ENCODE assay signal across 18 cellular contexts in genomic region chr10:5942471-5942870, GRCh38. TPM values are rescaled to one million over a fixed set of nuclear protein-coding genes. Genes with fewer than 3 reads are reported as not detected.
DNase-seq lines count a peak whose midpoint lies in the region; ATAC-seq and TF ChIP-seq lines count a peak whose summit lies in the region.
"Had no signal": no experiment of that assay in that cellular context is flagged by ENCODE, and none has a peak within 500 bp of the region (broad histone marks: within the 10 kb centered on the region; RNA-seq: fewer than 3 reads in every experiment).

No MANE protein-coding gene starts in this region.

- no peaks in the 10 kb centered on the region for H3K9me3 Mint-ChIP-seq in natural killer cell
- no peaks in the 10 kb centered on the region for H3K9me3 Mint-ChIP-seq in CD8-positive, alpha-beta memory T cell
- H3K9me3 Mint-ChIP-seq: activated CD4-positive, alpha-beta memory T cell treated with anti-CD3 and anti-CD28 coated beads for 36 hours; CD4-positive, CD25-positive, alpha-beta regulatory T cell had no signal

- CTCF ChIA-PET in CD8-positive, alpha-beta memory T cell (lab: Charles Lee) = no interaction called here

- H3K27ac Mint-ChIP-seq in natural killer cell = no peak overlapping the region
- H3K27ac Mint-ChIP-seq in CD8-positive, alpha-beta memory T cell = no peak overlapping the region
- H3K27ac Mint-ChIP-seq: activated CD4-positive, alpha-beta memory T cell treated with anti-CD3 and anti-CD28 coated beads for 36 hours; CD4-positive, CD25-positive, alpha-beta regulatory T cell had no signal

- H3K36me3 ChIP-seq in left ventricle myocardium inferior (peaks cover 17% of the 10 kb centered on the region), tibial artery (peaks cover 12 to 16% (median 13%) of the 10 kb centered on the region in 3 donors)
- H3K36me3 ChIP-seq in CD8-positive, alpha-beta memory T cell (ENCODE audit: insufficient read depth, low read length) = no peaks in the 10 kb centered on the region
- H3K36me3 ChIP-seq: ovary had no signal

- H3K4me1 Mint-ChIP-seq in natural killer cell = peaks cover 8 to 11% of the 10 kb centered on the region in 2 donors
- peaks cover 7 to 10% (median 8%) of the 10 kb centered on the region in 3 donors for H3K4me1 Mint-ChIP-seq in CD8-positive, alpha-beta memory T cell

- DNase-seq in left ventricle myocardium inferior (peak; percentile 70), natural killer cell (no peak), tibial artery (peak; percentile 70 to 80), DMS 273 treated with DMSO at 0.1 percent for 48 hours (lab: John Stamatoyannopoulos, UW) (no peak), T-helper 2 cell (no peak)
- DNase-seq in CD8-positive, alpha-beta memory T cell = no peak
- no peak for DNase-seq in activated CD8-positive, alpha-beta memory T cell treated with anti-CD3 and anti-CD28 coated beads, Interleukin-2, amount 50 U/mL, for 48 hours
- DNase-seq: activated CD4-positive, alpha-beta memory T cell treated with anti-CD3 and anti-CD28 coated beads for 36 hours; activated gamma-delta T cell treated with Interleukin-2 at 50 U/mL for 16 hours; CD4-positive, CD25-positive, alpha-beta regulatory T cell; central memory CD4-positive, alpha-beta T cell; GF-D8; NCI-H1092 treated with DMSO at 0.1 percent for 48 hours; stimulated activated CD4-positive, alpha-beta T cell treated with anti-CD3 and anti-CD28 coated beads, Interleukin-1b, Interleukin-23, amount 100 ng/mL, for 48 hours had no signal

- intact Hi-C loops in left ventricle myocardium inferior (cut with micrococcal nuclease) (no loop called here), natural killer cell (cut with micrococcal nuclease) (no loop called here), tibial artery (cut with DNase I; ENCODE audit: low total_unique reads) (no loop called here)

- POLR2A ChIA-PET in CD8-positive, alpha-beta memory T cell (lab: Charles Lee) = no interaction called here

- peaks cover 53% of the 10 kb centered on the region for H3K4me1 ChIP-seq in left ventricle myocardium inferior
- peaks cover 0 to 59% (median 33%) of the 10 kb centered on the region in 4 donors for H3K4me1 ChIP-seq in tibial artery
- no peaks in the 10 kb centered on the region for H3K4me1 ChIP-seq in CD8-positive, alpha-beta memory T cell (ENCODE audit: insufficient read depth, low read length)

- peak in 2 of 3 donors; percentile 10 to 33 for ATAC-seq in natural killer cell
- ATAC-seq: HCT116, Panc1 had no signal

- H3K4me3 ChIP-seq in left ventricle myocardium inferior = peak overlapping the region; percentile 32
- no peak overlapping the region for H3K4me3 ChIP-seq in tibial artery
- no peak overlapping the region for H3K4me3 ChIP-seq in CD8-positive, alpha-beta memory T cell (ENCODE audit: low read length)
- H3K4me3 ChIP-seq: ovary had no signal

- H3K27ac ChIP-seq in cingulate gyrus (ENCODE audit: low read depth, low read length) = peak overlapping the region; percentile 41
- H3K27ac ChIP-seq in left ventricle myocardium inferior (replicated peaks) = peak overlapping the region; percentile 87
- H3K27ac ChIP-seq in tibial artery = peak overlapping the region; percentile 43 to 82
- H3K27ac ChIP-seq in CD8-positive, alpha-beta memory T cell (ENCODE audit: low read depth, low read length) = no peak overlapping the region

- H3K9me3 ChIP-seq in left ventricle myocardium inferior (replicated peaks) (no peaks in the 10 kb centered on the region), tibial artery (no peaks in the 10 kb centered on the region)
- H3K9me3 ChIP-seq in CD8-positive, alpha-beta memory T cell (ENCODE audit: low read length) = no peaks in the 10 kb centered on the region
- H3K9me3 ChIP-seq: ovary had no signal

- TF ChIP-seq CTCF in left ventricle myocardium inferior (IDR thresholded peaks at IDR 0.05; ENCODE audit: borderline replicate concordance) (no peak), natural killer cell (IDR thresholded peaks at IDR 0.05) (no peak), tibial artery (IDR thresholded peaks at IDR 0.05) (no peak)

- no peaks in the 10 kb centered on the region for H3K27me3 ChIP-seq in left ventricle myocardium inferior (ENCODE audit: low read depth)
- H3K27me3 ChIP-seq in tibial artery = no peaks in the 10 kb centered on the region
- H3K27me3 ChIP-seq in CD8-positive, alpha-beta memory T cell (ENCODE audit: insufficient read depth, low read length, poor library complexity, severe bottlenecking) = no peaks in the 10 kb centered on the region
- H3K27me3 ChIP-seq: ovary had no signal

- no peak overlapping the region for H3K4me3 Mint-ChIP-seq in natural killer cell
- no peak overlapping the region for H3K4me3 Mint-ChIP-seq in CD8-positive, alpha-beta memory T cell
- H3K4me3 Mint-ChIP-seq: activated CD4-positive, alpha-beta memory T cell treated with anti-CD3 and anti-CD28 coated beads for 36 hours; CD4-positive, CD25-positive, alpha-beta regulatory T cell had no signal

- no peaks in the 10 kb centered on the region for H3K36me3 Mint-ChIP-seq in natural killer cell
- peaks cover 11 to 15% (median 11%) of the 10 kb centered on the region in 3 donors for H3K36me3 Mint-ChIP-seq in CD8-positive, alpha-beta memory T cell

- no peaks in the 10 kb centered on the region for H3K27me3 Mint-ChIP-seq in natural killer cell (ENCODE audit: low read depth in 2 of 2)
- no peaks in the 10 kb centered on the region for H3K27me3 Mint-ChIP-seq in CD8-positive, alpha-beta memory T cell
- H3K27me3 Mint-ChIP-seq: activated CD4-positive, alpha-beta memory T cell treated with anti-CD3 and anti-CD28 coated beads for 36 hours had no signal

RNA-seq across cellular contexts. Expression of gene IL15RA, which starts 34.9 kb away (rescaled TPM):
- total RNA-seq in left ventricle myocardium inferior (6.0 TPM), natural killer cell (10 to 100 TPM; 10.7 to 11.8 (median 11.3) TPM)
- 10 to 100 TPM; 30.1 to 33.5 TPM for total RNA-seq in CD8-positive, alpha-beta memory T cell
- 19.8 TPM for polyA plus RNA-seq in CD8-positive, alpha-beta memory T cell

RNA-seq across cellular contexts. Expression of gene FBH1, which starts 52.4 kb away (rescaled TPM):
- total RNA-seq in left ventricle myocardium inferior (75.5 TPM), natural killer cell (10 to 100 TPM; 49.3 to 64.9 (median 62.7) TPM)
- total RNA-seq in CD8-positive, alpha-beta memory T cell = 10 to 100 TPM; 58.7 to 59.3 TPM
- 82.2 TPM for polyA plus RNA-seq in CD8-positive, alpha-beta memory T cell

RNA-seq across cellular contexts. Expression of gene ANKRD16, which starts 52.8 kb away (rescaled TPM):
- total RNA-seq in left ventricle myocardium inferior = 2.3 TPM
- total RNA-seq in natural killer cell = 1 to 10 TPM; 2.6 to 3.1 (median 3.0) TPM
- total RNA-seq in CD8-positive, alpha-beta memory T cell = 1 to 10 TPM; 7.2 to 8.5 TPM
- polyA plus RNA-seq in CD8-positive, alpha-beta memory T cell = 3.2 TPM

Comparison
In these comparisons a context has a peak if more than half of its experiments do, and no peak if none do; other contexts are left out.
1. DNase-seq: peak in left ventricle myocardium inferior (single experiment) and tibial artery (2 of 2); none in natural killer cell (single experiment), DMS 273 treated with DMSO at 0.1 percent for 48 hours (single experiment), CD8-positive, alpha-beta memory T cell (0 of 5), T-helper 2 cell (0 of 5) and activated CD8-positive, alpha-beta memory T cell treated with anti-CD3 and anti-CD28 coated beads, Interleukin-2, amount 50 U/mL, for 48 hours (single experiment).